9 cellular contexts compared by ENCODE assay signal in genomic region chr2:26847663-26848335, GRCh38. TPM values are rescaled to one million over a fixed set of nuclear protein-coding genes. Genes with fewer than 3 reads are reported as not detected.
DNase-seq lines count a peak whose midpoint lies in the region; ATAC-seq and TF ChIP-seq lines count a peak whose summit lies in the region.
"Had no signal": no experiment of that assay in that cellular context is flagged by ENCODE, and none has a peak within 500 bp of the region (broad histone marks: within the 10 kb centered on the region; RNA-seq: fewer than 3 reads in every experiment).

TSS of gene DPYSL5 (plus strand) at chr2:26848132. CDS start at chr2:26898500, 50,368 bp downstream.

- H3K4me1 ChIP-seq in left ventricle myocardium inferior: peaks cover 45% of the 10 kb centered on the region

- peak within 1 kb of the TSS; percentile 61 for H3K4me3 ChIP-seq in left ventricle myocardium inferior

- H3K27me3 ChIP-seq in left ventricle myocardium inferior (ENCODE audit: low read depth): peaks cover 100% of the 10 kb centered on the region

- H3K27me3 Mint-ChIP-seq in naive thymus-derived CD8-positive, alpha-beta T cell: peaks cover 29 to 63% (median 55%) of the 10 kb centered on the region in 5 donors

- no peaks in the 10 kb centered on the region for H3K9me3 ChIP-seq in left ventricle myocardium inferior (replicated peaks)

- peak within 1 kb of the TSS; percentile 64 to 89 (median 81) for H3K4me3 Mint-ChIP-seq in naive thymus-derived CD8-positive, alpha-beta T cell

- peaks cover 11 to 28% (median 19%) of the 10 kb centered on the region in 4 donors for H3K4me1 Mint-ChIP-seq in naive thymus-derived CD8-positive, alpha-beta T cell

- H3K27ac ChIP-seq in left ventricle myocardium inferior (replicated peaks): no peak within 1 kb of the TSS
- peak within 1 kb of the TSS; percentile 78 for H3K27ac ChIP-seq in caudate nucleus (ENCODE audit: low read depth, low read length)

- peaks cover 0 to 2% (median 0%) of the 10 kb centered on the region in 3 donors for H3K36me3 Mint-ChIP-seq in naive thymus-derived CD8-positive, alpha-beta T cell

- no peak within 1 kb of the TSS for H3K27ac Mint-ChIP-seq in naive thymus-derived CD8-positive, alpha-beta T cell

- no peaks in the 10 kb centered on the region for H3K36me3 ChIP-seq in left ventricle myocardium inferior

- TF ChIP-seq CTCF in left ventricle myocardium inferior (IDR thresholded peaks at IDR 0.05; ENCODE audit: borderline replicate concordance): no peak

- H3K9me3 Mint-ChIP-seq in naive thymus-derived CD8-positive, alpha-beta T cell: no peaks in the 10 kb centered on the region

- intact Hi-C loops in left ventricle myocardium inferior (cut with micrococcal nuclease) (loop anchor here (5.0 kb wide), 1 partner anchor 95 kb away; no protein-coding TSS in a partner anchor), Right ventricle myocardium inferior (cut with DNase I) (loop anchor here (2.0 kb wide), 1 partner anchor 75 kb away; no protein-coding TSS in a partner anchor)

- ATAC-seq in Right ventricle myocardium inferior (no peak), HG03378 (IDR thresholded peaks at IDR 0.05; ENCODE audit: unreplicated experiment) (no peak)
- ATAC-seq in naive thymus-derived CD8-positive, alpha-beta T cell: peak; percentile 11 to 16

- DNase-seq in left ventricle myocardium inferior (no peak), Right ventricle myocardium inferior (ENCODE audit: missing footprints) (no peak), NCI-H774 (lab: John Stamatoyannopoulos, UW) (peak; percentile 88), caudate nucleus (lab: John Stamatoyannopoulos, UW) (peak in 44 of 61 donors; percentile 28 to 87 (median 64)), RKO (ENCODE audit: low spot score) (no peak), KG1 (lab: John Stamatoyannopoulos, UW) (no peak)
- peak in 3 of 10 donors; percentile 16 to 21 (median 17) for DNase-seq in naive thymus-derived CD8-positive, alpha-beta T cell
- DNase-seq: DND-41 had no signal

- POLR2A ChIA-PET in naive thymus-derived CD8-positive, alpha-beta T cell (lab: Charles Lee): no interaction called here

RNA-seq across cellular contexts. Expression of gene DPYSL5, which starts in this region (rescaled TPM):
- total RNA-seq in left ventricle myocardium inferior: not detected
- total RNA-seq in Right ventricle myocardium inferior: not detected
- not detected for total RNA-seq in naive thymus-derived CD8-positive, alpha-beta T cell
- not detected for polyA plus RNA-seq in naive thymus-derived CD8-positive, alpha-beta T cell

Comparison
In these comparisons a context has a peak if more than half of its experiments do, and no peak if none do; other contexts are left out.
1. Peak in ATAC-seq in naive thymus-derived CD8-positive, alpha-beta T cell; RNA of the gene not detected or under 1 TPM.
2. DNase-seq: peak in NCI-H774 (single experiment) and caudate nucleus (44 of 61); none in left ventricle myocardium inferior (single experiment), Right ventricle myocardium inferior (single experiment), RKO (single experiment) and KG1 (single experiment).